Comparison of ENCODE assay signal across 23 cellular contexts in the genomic region with DNA sequence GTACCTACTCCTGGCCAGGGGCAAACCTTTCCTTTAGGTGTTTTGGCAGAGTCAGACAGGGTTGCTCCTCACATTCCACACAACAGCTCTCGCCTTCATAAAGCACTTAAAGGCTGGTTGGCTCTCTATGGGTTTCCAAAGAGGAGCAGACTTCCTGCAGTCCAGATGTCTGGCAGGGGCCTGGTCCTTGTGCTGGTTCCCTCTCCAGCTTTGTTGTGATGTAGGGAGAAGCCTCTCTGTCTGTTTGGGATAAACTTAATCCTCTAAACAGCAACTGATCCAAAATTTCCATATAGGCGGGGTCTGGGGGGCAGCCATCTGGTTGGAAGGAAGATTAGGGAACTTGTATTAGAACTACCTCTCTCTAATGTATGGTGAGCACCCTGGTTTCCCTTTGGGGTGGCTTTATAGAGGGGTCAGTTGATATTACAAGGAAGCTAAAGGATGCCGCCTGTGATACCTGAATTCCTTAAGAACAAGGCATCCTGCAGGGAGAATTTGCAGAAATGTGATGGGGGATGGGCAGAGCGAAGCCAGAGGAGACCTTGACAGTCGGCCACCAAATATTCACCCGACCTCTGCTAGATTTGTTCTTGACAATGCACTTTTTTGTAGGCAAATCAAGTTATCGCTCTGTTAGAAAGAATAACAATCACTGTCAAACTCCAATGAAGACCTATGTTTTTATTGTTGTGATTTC.
DNase-seq lines count a peak whose midpoint lies in the region; ATAC-seq, FAIRE-seq and TF ChIP-seq lines count a peak whose summit lies in the region.
"Had no signal": no experiment of that assay in that cellular context is flagged by ENCODE, and none has a peak within 500 bp of the region (broad histone marks: within the 10 kb centered on the region; RNA-seq: fewer than 3 reads in every experiment).

No MANE protein-coding gene starts in this region.

- TF ChIP-seq EP300 in H1 (IDR thresholded peaks at IDR 0.05; ENCODE audit: borderline replicate concordance in 1 of 2, low read depth in 2 of 2, low read length in 2 of 2), result no peak

- H3K4me1 ChIP-seq in H1 (replicated peaks in 1 of 4; ENCODE audit: control insufficient read depth in 3 of 4, insufficient read depth in 4 of 4, low read length in 3 of 4) (peaks cover 0 to 8% (median 2%) of the 10 kb centered on the region in 4 experiments; a peak in 4 of 7 replicates), mesendoderm (ENCODE audit: control insufficient read depth, low read depth, low read length) (peaks cover 5% of the 10 kb centered on the region), testis (no peaks in the 10 kb centered on the region)
- H3K4me1 ChIP-seq: A549, Caco-2 had no signal

- H3K23ac ChIP-seq in H1 (ENCODE audit: insufficient read length), result no peak overlapping the region
- H3K23ac ChIP-seq in mesendoderm (ENCODE audit: low read length), result no peak overlapping the region

- DNase-seq in DMS 273 (lab: John Stamatoyannopoulos, UW; ENCODE audit: unreplicated experiment) (peak; percentile 38), DMS 273 treated with DMSO at 0.1 percent for 48 hours (lab: John Stamatoyannopoulos, UW) (no peak), NCI-H82 (lab: John Stamatoyannopoulos, UW) (peak; percentile 99), H1 (ENCODE audit: low read depth in 1 of 2, low spot score in 2 of 2) (no peak), mesendoderm (peak; percentile 67), testis (no peak), GF-D8 (lab: John Stamatoyannopoulos, UW) (no peak)
- DNase-seq: AML-193; Caco-2; CD4-positive, alpha-beta T cell; DMS53; DND-41; EL; HFFc6 had no signal

- no peak overlapping the region for H3K18ac ChIP-seq in H1 (ENCODE audit: extremely low read depth, low read length)
- H3K18ac ChIP-seq in mesendoderm (ENCODE audit: low read length), result peak overlapping the region; percentile 13

- H4K91ac ChIP-seq in H1 (replicated peaks; ENCODE audit: insufficient read length, low read length), result peak overlapping the region; percentile 80

- H2AK5ac ChIP-seq in H1 (ENCODE audit: low read depth, low read length) (no peak overlapping the region), mesendoderm (ENCODE audit: low read length) (peak overlapping the region; percentile 72)

- H4K5ac ChIP-seq in H1 (ENCODE audit: insufficient read length, low read depth, low read length) (no peak overlapping the region), mesendoderm (ENCODE audit: low read length) (no peak overlapping the region)

- TF ChIP-seq POLR2A in H1 (IDR thresholded peaks at IDR 0.05; ENCODE audit: control extremely low read depth in 1 of 2, low read depth in 2 of 2, low read length in 2 of 2) (no peak), testis (IDR thresholded peaks at IDR 0.05) (no peak)

- TF ChIP-seq CTCF in H1 (IDR thresholded peaks at IDR 0.05; ENCODE audit: control extremely low read depth in 1 of 3, insufficient read depth in 1 of 3, low read depth in 1 of 3, low read length in 3 of 3) (no peak), testis (IDR thresholded peaks at IDR 0.05) (no peak)

- POLR2A ChIA-PET in H1 (lab: Charles Lee; ENCODE audit: partially characterized antibody), result interaction anchor here (0.7 to 0.9 kb wide), 2 partner anchors 15 to 94 kb away, joined by 3 read pairs; a partner anchor contains a TSS

- H3K79me2 ChIP-seq in H1 (ENCODE audit: control insufficient read depth in 1 of 2, insufficient read depth in 2 of 2, low read length in 2 of 2), result no peaks in the 10 kb centered on the region
- no peaks in the 10 kb centered on the region for H3K79me2 ChIP-seq in mesendoderm (ENCODE audit: control insufficient read depth, insufficient read depth, low read length)

- H3K27ac ChIP-seq in H1 (ENCODE audit: low read depth, low read length), result no peak overlapping the region
- peak overlapping the region; percentile 16 for H3K27ac ChIP-seq in mesendoderm (ENCODE audit: low read depth, low read length)
- H3K27ac ChIP-seq in testis, result no peak overlapping the region
- H3K27ac ChIP-seq: 22Rv1, A549, C4-2B, KMS-11 had no signal

- H3K56ac ChIP-seq in H1 (replicated peaks; ENCODE audit: insufficient read length, low read depth, low read length) (no peak overlapping the region), mesendoderm (ENCODE audit: low read length) (peak overlapping the region; percentile 54)

- H3K23me2 ChIP-seq in H1 (ENCODE audit: low read depth, low read length), result no peaks in the 10 kb centered on the region

- no peaks in the 10 kb centered on the region for H4K20me1 ChIP-seq in H1 (replicated peaks in 1 of 2; ENCODE audit: control insufficient read depth in 1 of 2, insufficient read depth in 2 of 2, low read length in 2 of 2)

- H3K36me3 ChIP-seq in H1 (ENCODE audit: control insufficient read depth in 2 of 4, insufficient read depth in 4 of 4, low read length in 3 of 4) (no peaks in the 10 kb centered on the region), mesendoderm (ENCODE audit: control insufficient read depth, insufficient read depth, low read length) (no peaks in the 10 kb centered on the region), testis (ENCODE audit: low read depth, missing control alignments) (no peaks in the 10 kb centered on the region)

- no peak for TF ChIP-seq RAD21 in H1 (IDR thresholded peaks at IDR 0.05 in 1 of 2, conservative IDR thresholded peaks at IDR 0.05 in 1 of 2; ENCODE audit: low read depth in 2 of 2, low read length in 2 of 2)

- 74% methylated on average over 7 of the region's 7 CpGs; no CpG with 5 or more reads in 1 of the 2 experiments for WGBS in H1 (ENCODE audit: extremely low coverage in 1 of 2, insufficient coverage in 1 of 2, insufficient read length in 1 of 2, insufficient replicate concordance in 2 of 2, low coverage in 1 of 2, low lambda C conversion rate in 2 of 2, missing lambda C conversion rate in 1 of 2), 2 experiments
- WGBS in mesendoderm (ENCODE audit: extremely low coverage, insufficient coverage, low lambda C conversion rate), result no CpG with 5 or more reads among the region's 7 CpGs
- WGBS in testis, 2 donors, result 86 to 89% methylated on average over 6 to 7 of the region's 7 CpGs

- H3K9ac ChIP-seq in H1 (replicated peaks in 1 of 4; ENCODE audit: extremely low read depth in 1 of 4, low read depth in 3 of 4, low read length in 3 of 4) (no peak overlapping the region), mesendoderm (ENCODE audit: low read length) (no peak overlapping the region)
- H3K9ac ChIP-seq: KMS-11 had no signal

- H2BK20ac ChIP-seq in H1 (ENCODE audit: low read length), result 0 out of 2 replicates have a peak overlapping the region, but pooled peaks have one; percentile 51

- H3K9me3 ChIP-seq in H1 (ENCODE audit: insufficient read depth in 2 of 2, low read depth in 1 of 2, low read length in 1 of 2), result peaks cover 8 to 12% of the 10 kb centered on the region in 2 experiments
- no peaks in the 10 kb centered on the region for H3K9me3 ChIP-seq in testis
- H3K9me3 ChIP-seq: A549, Caco-2 had no signal

- no peak overlapping the region for H3K4me2 ChIP-seq in H1 (ENCODE audit: insufficient read depth in 1 of 2, low read depth in 2 of 2, low read length in 2 of 2)
- H3K4me2 ChIP-seq in mesendoderm (ENCODE audit: low read length), result no peak overlapping the region
- H3K4me2 ChIP-seq: A549, KMS-11 had no signal

- no peak for FAIRE-seq in H1 (lab: Jason Lieb, UNC)
- FAIRE-seq: A549, G401.6, GM12892, GM18507 had no signal

- H3K27me3 ChIP-seq in H1 (replicated peaks in 1 of 4; ENCODE audit: control insufficient read depth in 3 of 4, extremely low read depth in 1 of 4, insufficient read depth in 3 of 4, low read length in 3 of 4), result no peaks in the 10 kb centered on the region
- H3K27me3 ChIP-seq in mesendoderm (ENCODE audit: insufficient read depth, low read length, poor library complexity), result no peaks in the 10 kb centered on the region
- H3K27me3 ChIP-seq in testis, result no peaks in the 10 kb centered on the region

- H2BK120ac ChIP-seq in H1 (replicated peaks; ENCODE audit: low read depth, low read length) (peak overlapping the region; percentile 18), mesendoderm (ENCODE audit: low read depth, low read length) (no peak overlapping the region)

- H2BK15ac ChIP-seq in H1 (ENCODE audit: low read length) (no peak overlapping the region), mesendoderm (replicated peaks; ENCODE audit: low read depth) (no peak overlapping the region)

- H3K79me1 ChIP-seq in H1 (ENCODE audit: low read depth, low read length), result no peaks in the 10 kb centered on the region
- no peaks in the 10 kb centered on the region for H3K79me1 ChIP-seq in mesendoderm (ENCODE audit: low read length)

- H3K14ac ChIP-seq in H1 (ENCODE audit: insufficient read length), result no peak overlapping the region

- peak overlapping the region; percentile 28; the same call in 1 of the 2 replicates for H2BK5ac ChIP-seq in H1 (ENCODE audit: low read depth, low read length)
- peak overlapping the region; percentile 54 for H2BK5ac ChIP-seq in mesendoderm (ENCODE audit: low read length)

- no peak for ATAC-seq in HG03039 (IDR thresholded peaks at IDR 0.05; ENCODE audit: unreplicated experiment)
- ATAC-seq: A549, HCT116 had no signal

- H2AFZ ChIP-seq in H1 (ENCODE audit: low read length), result peak overlapping the region; percentile 58; the same call in 1 of the 2 replicates

- H3K4ac ChIP-seq in H1 (replicated peaks; ENCODE audit: insufficient read length, low read depth, low read length) (no peak overlapping the region), mesendoderm (ENCODE audit: low read depth, low read length) (no peak overlapping the region)

- CTCF ChIA-PET in H1 (lab: Charles Lee; ENCODE audit: partially characterized antibody), result interaction anchor here (2.4 to 5.4 kb wide), 2 partner anchors 13 to 18 kb away, joined by 11 to 25 read pairs; no protein-coding TSS in a partner anchor

- H4K8ac ChIP-seq in H1 (ENCODE audit: extremely low read depth, insufficient read depth, low read length) (no peak overlapping the region), mesendoderm (ENCODE audit: low read depth, low read length) (no peak overlapping the region)

- no peak overlapping the region; the same call in 1 of the 2 replicates for H2BK12ac ChIP-seq in H1 (ENCODE audit: low read depth, low read length)

- H3K4me3 ChIP-seq in H1 (ENCODE audit: extremely low read depth in 1 of 4, insufficient read depth in 2 of 4, low read depth in 3 of 4, low read length in 4 of 4), result no peak overlapping the region
- no peak overlapping the region for H3K4me3 ChIP-seq in mesendoderm (ENCODE audit: low read length)
- no peak overlapping the region for H3K4me3 ChIP-seq in testis
- H3K4me3 ChIP-seq: A549 had no signal

- intact Hi-C loops in testis (cut with DNase I; ENCODE audit: low total_unique reads), result no loop called here

TF ChIP-seq in H1, 55 proteins besides CTCF, POLR2A, EP300 and RAD21:
- TF ChIP-seq TBP (IDR thresholded peaks at IDR 0.05; ENCODE audit: low read depth, low read length), result no peak
- no peak for TF ChIP-seq ZNF274 (IDR thresholded peaks at IDR 0.05; ENCODE audit: borderline replicate concordance, extremely low read depth, low read length)
- TF ChIP-seq TEAD4 (IDR thresholded peaks at IDR 0.05; ENCODE audit: low read depth, low read length), result 0 out of 2 replicates have a peak, but pooled peaks have one; percentile 7
TF ChIP-seq in H1: peak in this region for 1.

Comparison
In these comparisons a context has a peak if more than half of its experiments do, and no peak if none do; other contexts are left out.
1. DNase-seq: peak in DMS 273 (single experiment), NCI-H82 (single experiment) and mesendoderm (single experiment); none in DMS 273 treated with DMSO at 0.1 percent for 48 hours (single experiment), H1 (0 of 2), testis (single experiment) and GF-D8 (single experiment).